14 cellular contexts compared by ENCODE assay signal in the genomic region with DNA sequence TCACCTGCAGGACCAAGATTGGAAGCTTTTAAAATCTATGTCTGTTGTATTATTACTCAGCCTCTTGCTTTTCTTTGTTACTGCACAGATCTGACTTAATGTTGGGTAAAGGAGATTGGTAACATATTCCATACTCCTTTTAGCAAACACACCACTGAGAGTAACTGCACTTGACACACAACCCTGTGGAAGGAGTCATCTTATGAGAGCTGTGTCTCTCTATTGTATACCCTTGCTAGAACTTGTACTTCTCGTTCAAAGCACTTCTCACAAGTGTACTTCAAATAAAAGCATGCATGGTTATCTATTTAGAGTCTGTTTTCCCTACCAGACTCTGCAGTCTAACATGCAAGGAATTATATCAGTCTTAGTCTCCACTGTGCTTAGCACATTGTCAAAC.
"Had no signal": no experiment of that assay in that cellular context is flagged by ENCODE, and none has a peak within 500 bp of the region (broad histone marks: within the 10 kb centered on the region; RNA-seq: fewer than 3 reads in every experiment).

No MANE protein-coding gene starts in this region.

- H3K27ac ChIP-seq: dorsolateral prefrontal cortex, heart right ventricle, neutrophil, sigmoid colon, skin epidermis had no signal

- H3K36me3 ChIP-seq: heart right ventricle, neutrophil, sigmoid colon had no signal

- H3K4me1 ChIP-seq: heart right ventricle, sigmoid colon had no signal

- H3K9me3 ChIP-seq: heart right ventricle, mucosa of descending colon, neutrophil, sigmoid colon had no signal

- H3K4me3 ChIP-seq: dorsolateral prefrontal cortex, heart right ventricle, mucosa of descending colon, sigmoid colon, skin epidermis had no signal

- DNase-seq: cortex of kidney; dorsolateral prefrontal cortex; effector CD8-positive, alpha-beta T cell; heart right ventricle; hypothalamus; kidney glomerular epithelial cell; mucosa of descending colon; naive thymus-derived CD8-positive, alpha-beta T cell; sigmoid colon; stimulated activated naive CD4-positive, alpha-beta T cell treated with Interleukin-2 at 50 U/mL for 16 hours; trophoblast cell had no signal

- H3K27me3 ChIP-seq: dorsolateral prefrontal cortex, heart right ventricle, neutrophil, sigmoid colon had no signal

- ATAC-seq: esophagus mucosa; heart right ventricle; mucosa of descending colon; naive thymus-derived CD8-positive, alpha-beta T cell had no signal
